11 cellular contexts compared by ENCODE assay signal in the genomic region with DNA sequence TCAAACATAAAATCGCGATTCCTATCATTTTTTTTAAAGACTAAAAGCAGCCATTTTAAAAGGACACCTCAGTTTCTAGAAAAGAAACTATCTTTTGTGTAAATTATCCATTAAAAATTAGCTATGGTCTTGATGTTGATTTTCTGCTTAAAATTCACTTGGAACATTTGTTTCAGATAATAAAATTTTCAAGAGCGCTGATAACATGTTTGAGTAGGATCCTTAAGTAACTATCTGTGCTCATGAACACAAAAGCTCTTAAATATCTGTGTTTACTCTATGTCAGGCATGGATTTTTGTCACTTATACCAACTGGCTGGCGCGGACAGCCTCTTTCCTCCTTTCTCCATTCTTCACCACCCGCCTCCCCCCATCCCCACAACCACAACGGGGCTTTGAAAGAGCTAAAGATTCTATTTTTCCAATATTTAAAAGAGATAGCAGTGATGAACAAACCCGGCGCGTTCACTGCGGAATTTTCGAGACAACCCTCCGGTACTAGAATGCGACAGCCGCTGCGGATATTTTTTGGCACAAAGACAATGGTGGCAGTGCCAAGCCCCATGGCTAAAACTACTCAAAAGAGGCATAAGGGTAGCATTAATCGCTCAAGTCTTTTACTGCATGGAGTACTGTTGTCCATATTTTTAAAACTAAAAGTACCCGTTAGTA.
DNase-seq lines count a peak whose midpoint lies in the region; ATAC-seq and TF ChIP-seq lines count a peak whose summit lies in the region.
"Had no signal": no experiment of that assay in that cellular context is flagged by ENCODE, and none has a peak within 500 bp of the region (broad histone marks: within the 10 kb centered on the region; RNA-seq: fewer than 3 reads in every experiment).

No MANE protein-coding gene starts in this region.

- CTCF ChIA-PET in A673 (lab: Charles Lee) = no interaction called here

- no peaks in the 10 kb centered on the region for H3K36me3 ChIP-seq in A673 (ENCODE audit: insufficient read depth, low read length, poor library complexity, severe bottlenecking)

- no peak for ATAC-seq in GM19324 (IDR thresholded peaks at IDR 0.05; ENCODE audit: low FRiP score, unreplicated experiment)
- ATAC-seq in HG03432 (IDR thresholded peaks at IDR 0.05; ENCODE audit: unreplicated experiment) = no peak
- ATAC-seq: naive thymus-derived CD8-positive, alpha-beta T cell had no signal

- H3K9me3 ChIP-seq in A673 (ENCODE audit: low read depth, low read length, poor library complexity, severe bottlenecking) = no peaks in the 10 kb centered on the region
- H3K9me3 ChIP-seq: BLaER1 had no signal

- H3K4me3 ChIP-seq in A673 (ENCODE audit: low read depth, low read length, poor library complexity, severe bottlenecking) = peak overlapping the region; percentile 43
- H3K4me3 ChIP-seq: BLaER1 had no signal

- no peaks in the 10 kb centered on the region for H3K27me3 ChIP-seq in A673 (replicated peaks; ENCODE audit: insufficient read depth, low read depth, low read length, poor library complexity)
- H3K27me3 ChIP-seq: BLaER1 had no signal

- BruUV-seq in A673 (replicated peaks; lab: Mats Ljungman, UMichigan) = TSS peak; percentile 87

- POLR2A ChIA-PET in A673 (lab: Charles Lee; ENCODE audit: low non-redundant PET) = no interaction called here

- peak overlapping the region; percentile 76 for H3K27ac ChIP-seq in A673 (ENCODE audit: low read depth, low read length, poor library complexity, severe bottlenecking)
- H3K27ac ChIP-seq: BLaER1 had no signal

- intact Hi-C loops in A673 (cut with micrococcal nuclease; ENCODE audit: unreplicated experiment) = loop anchor here (2.0 to 10.0 kb wide), 4 partner anchors 44 to 1168 kb away; no protein-coding TSS in a partner anchor

- H3K4me1 ChIP-seq in A673 (ENCODE audit: insufficient read depth, low read length, poor library complexity, severe bottlenecking) = peaks cover 69% of the 10 kb centered on the region
- H3K4me1 ChIP-seq: BLaER1 had no signal

- TF ChIP-seq CTCF in A673 (conservative IDR thresholded peaks at IDR 0.05; ENCODE audit: low read depth, low read length) = no peak

- DNase-seq in A673 (ENCODE audit: low spot score) = no peak
- DNase-seq in NCI-H1417 (lab: John Stamatoyannopoulos, UW) = peak; percentile 81 to 97 (median 82)
- DNase-seq in amygdala (lab: John Stamatoyannopoulos, UW) = peak in 39 of 56 donors; percentile 14 to 78 (median 48)
- DNase-seq in medulla oblongata (ENCODE audit: extremely low spot score) = peak; percentile 73
- no peak for DNase-seq in activated CD4-positive, alpha-beta T cell treated with anti-CD3 and anti-CD28 coated beads for 1 hour
- DNase-seq in amniotic stem cell (lab: John Stamatoyannopoulos, UW) = no peak
- DNase-seq: activated naive CD4-positive, alpha-beta T cell treated with anti-CD3 and anti-CD28 coated beads, Interleukin-2, amount 50 U/mL, for 16 hours; naive thymus-derived CD8-positive, alpha-beta T cell had no signal

Comparison
In these comparisons a context has a peak if more than half of its experiments do, and no peak if none do; other contexts are left out.
1. DNase-seq: peak in NCI-H1417 (3 of 3), amygdala (39 of 56) and medulla oblongata (single experiment); none in A673 (single experiment), activated CD4-positive, alpha-beta T cell treated with anti-CD3 and anti-CD28 coated beads for 1 hour (single experiment) and amniotic stem cell (single experiment).